ENCODE assay signal across 18 cellular contexts in genomic region chr12:114123108-114123507, GRCh38.
"Had no signal": no experiment of that assay in that cellular context is flagged by ENCODE, and none has a peak within 500 bp of the region (broad histone marks: within the 10 kb centered on the region; RNA-seq: fewer than 3 reads in every experiment).

No MANE protein-coding gene starts in this region.

- H3K9me3 ChIP-seq: gastroesophageal sphincter, sigmoid colon had no signal

- H3K4me2 ChIP-seq: smooth muscle cell had no signal

- H3K27ac Mint-ChIP-seq: activated naive CD8-positive, alpha-beta T cell treated with anti-CD3 and anti-CD28 coated beads for 36 hours; natural killer cell treated with Interleukin-12 subunit alpha and Interleukin-12 subunit beta and Interleukin-15 and Interleukin-18, amount 100 ng/mL, for 72 hours; progenitor cell of endocrine pancreas had no signal

- H3K36me3 ChIP-seq: gastroesophageal sphincter, sigmoid colon had no signal

- H3K9me3 Mint-ChIP-seq: activated naive CD8-positive, alpha-beta T cell treated with anti-CD3 and anti-CD28 coated beads for 36 hours had no signal

- H3K4me3 Mint-ChIP-seq: activated naive CD8-positive, alpha-beta T cell treated with anti-CD3 and anti-CD28 coated beads for 36 hours; natural killer cell treated with Interleukin-12 subunit alpha and Interleukin-12 subunit beta and Interleukin-15 and Interleukin-18, amount 100 ng/mL, for 72 hours had no signal

- H3K27ac ChIP-seq: coronary artery, epithelial cell of prostate, gastroesophageal sphincter, sigmoid colon had no signal

- DNase-seq: activated CD8-positive, alpha-beta memory T cell treated with anti-CD3 and anti-CD28 coated beads, Interleukin-2, amount 50 U/mL, for 4 hours; activated naive CD4-positive, alpha-beta T cell treated with Interleukin-2 at 50 U/mL for 16 hours; activated naive CD8-positive, alpha-beta T cell treated with anti-CD3 and anti-CD28 coated beads for 36 hours; activated T-cell treated with anti-CD3 and anti-CD28 coated beads, Interleukin-2, amount 50 U/mL, for 48 hours; left ventricle myocardium superior; mammary epithelial cell; midbrain; retina; sigmoid colon; stimulated activated CD4-positive, alpha-beta T cell treated with anti-CD3 and anti-CD28 coated beads, Interleukin-4, amount 100 ng/mL, for 1 hour; stimulated activated naive CD8-positive, alpha-beta T cell treated with anti-CD3 and anti-CD28 coated beads, Interleukin-15, Interleukin-2, amounts not matched to agents 100 U/mL and 50 U/mL, for 24 hours; T-helper 1 cell had no signal

- H3K4me3 ChIP-seq: coronary artery, gastroesophageal sphincter, sigmoid colon, smooth muscle cell had no signal

- H3K27me3 ChIP-seq: gastroesophageal sphincter, sigmoid colon had no signal

- H3K4me1 Mint-ChIP-seq: activated naive CD8-positive, alpha-beta T cell treated with anti-CD3 and anti-CD28 coated beads for 36 hours had no signal

- H3K27me3 Mint-ChIP-seq: activated naive CD8-positive, alpha-beta T cell treated with anti-CD3 and anti-CD28 coated beads for 36 hours; natural killer cell treated with Interleukin-12 subunit alpha and Interleukin-12 subunit beta and Interleukin-15 and Interleukin-18, amount 100 ng/mL, for 72 hours had no signal

- H3K36me3 Mint-ChIP-seq: activated naive CD8-positive, alpha-beta T cell treated with anti-CD3 and anti-CD28 coated beads for 36 hours; natural killer cell treated with Interleukin-12 subunit alpha and Interleukin-12 subunit beta and Interleukin-15 and Interleukin-18, amount 100 ng/mL, for 72 hours had no signal

- H3K4me1 ChIP-seq: gastroesophageal sphincter, sigmoid colon had no signal

- ATAC-seq: gastroesophageal sphincter; left ventricle myocardium superior; natural killer cell treated with Interleukin-12 subunit alpha and Interleukin-12 subunit beta and Interleukin-15 and Interleukin-18, amount 100 ng/mL, for 72 hours; stimulated activated naive CD8-positive, alpha-beta T cell treated with anti-CD3 and anti-CD28 coated beads, Interleukin-15, Interleukin-2, amounts not matched to agents 100 U/mL and 50 U/mL, for 24 hours had no signal
